Comparison of ENCODE assay signal across 8 cellular contexts in genomic region chr3:59052803-59053411, GRCh38. TPM values are rescaled to one million over a fixed set of nuclear protein-coding genes. Genes with fewer than 3 reads are reported as not detected.
DNase-seq lines count a peak whose midpoint lies in the region; ATAC-seq and FAIRE-seq lines count a peak whose summit lies in the region.

No MANE protein-coding gene starts in this region.

- H3K27me3 ChIP-seq in SJCRH30, result no peaks in the 10 kb centered on the region

- no peak overlapping the region for H3K27ac ChIP-seq in SJCRH30

- ATAC-seq in GM18907 (IDR thresholded peaks at IDR 0.05; ENCODE audit: unreplicated experiment), result no peak
- no peak for ATAC-seq in HG02610 (IDR thresholded peaks at IDR 0.05; ENCODE audit: unreplicated experiment)

- H3K4me3 ChIP-seq in SJCRH30, result no peak overlapping the region

- FAIRE-seq in GM18507 (lab: Jason Lieb, UNC), result peak; percentile 80

- DNase-seq in CD1c-positive myeloid dendritic cell (ENCODE audit: extremely low spot score), result peak; percentile 56
- DNase-seq in GM18507 (ENCODE audit: extremely low spot score, insufficient read length, low read depth), result no peak
- peak; percentile 5 to 54 for DNase-seq in SJCRH30
- peak; percentile 45 for DNase-seq in glomerular visceral epithelial cell (ENCODE audit: extremely low spot score)
- DNase-seq in mesenteric fat pad (ENCODE audit: low spot score), result no peak
- DNase-seq in activated effector memory CD4-positive, alpha-beta T cell treated with Interleukin-2 at 50 U/mL for 16 hours, result no peak

- H3K4me1 ChIP-seq in SJCRH30, result no peaks in the 10 kb centered on the region

- no peaks in the 10 kb centered on the region for H3K36me3 ChIP-seq in SJCRH30

- H3K9me3 ChIP-seq in SJCRH30 (replicated peaks), result no peaks in the 10 kb centered on the region

RNA-seq across cellular contexts. Expression of gene CFAP20DC, which starts 3.1 kb away (rescaled TPM):
- not detected in 2 replicates for total RNA-seq in SJCRH30 (2014; rRNA removed; shearing (Covaris generic))
- not detected for total RNA-seq in mesenteric fat pad

Comparison
In these comparisons a context has a peak if more than half of its experiments do, and no peak if none do; other contexts are left out.
1. DNase-seq: peak in CD1c-positive myeloid dendritic cell (single experiment), SJCRH30 (2 of 2) and glomerular visceral epithelial cell (single experiment); none in GM18507 (single experiment), mesenteric fat pad (single experiment) and activated effector memory CD4-positive, alpha-beta T cell treated with Interleukin-2 at 50 U/mL for 16 hours (single experiment).